ENCODE assay signal across 13 cellular contexts in genomic region chr4:146049802-146050201, GRCh38.
DNase-seq lines count a peak whose midpoint lies in the region; ATAC-seq and TF ChIP-seq lines count a peak whose summit lies in the region.
"Had no signal": no experiment of that assay in that cellular context is flagged by ENCODE, and none has a peak within 500 bp of the region (broad histone marks: within the 10 kb centered on the region; RNA-seq: fewer than 3 reads in every experiment).

No MANE protein-coding gene starts in this region.

- H4K20me1 ChIP-seq in SU-DHL-6 (ENCODE audit: low read depth, low read length) (no peaks in the 10 kb centered on the region), PC-9 (ENCODE audit: insufficient read depth) (no peaks in the 10 kb centered on the region)

- H3K9me3 Mint-ChIP-seq in CD8-positive, alpha-beta memory T cell = peaks cover 0 to 3% (median 2%) of the 10 kb centered on the region in 5 donors

- H3K27ac Mint-ChIP-seq in CD8-positive, alpha-beta memory T cell = no peak overlapping the region

- intact Hi-C loops in PC-9 (cut with micrococcal nuclease; ENCODE audit: unreplicated experiment) = no loop called here

- H3K9ac ChIP-seq in SU-DHL-6 (ENCODE audit: low read length) = peak overlapping the region; percentile 38; the same call in 1 of the 2 replicates

- H3K27me3 Mint-ChIP-seq in CD8-positive, alpha-beta memory T cell = peaks cover 11 to 45% of the 10 kb centered on the region in 2 donors

- H3K9me3 ChIP-seq in SU-DHL-6 (ENCODE audit: insufficient read depth, low read length) = peaks cover 10% of the 10 kb centered on the region; the same call in 1 of the 2 replicates
- no peaks in the 10 kb centered on the region for H3K9me3 ChIP-seq in effector memory CD4-positive, alpha-beta T cell (ENCODE audit: control insufficient read depth, low read length)
- H3K9me3 ChIP-seq in CD8-positive, alpha-beta memory T cell (ENCODE audit: low read length) = no peaks in the 10 kb centered on the region
- H3K9me3 ChIP-seq in PC-9 (ENCODE audit: insufficient read depth, low read depth) = no peaks in the 10 kb centered on the region

- H3K4me2 ChIP-seq in SU-DHL-6 (ENCODE audit: low read depth, low read length, poor library complexity, severe bottlenecking) = peak overlapping the region; percentile 51
- no peak overlapping the region for H3K4me2 ChIP-seq in PC-9

- H3K36me3 Mint-ChIP-seq in CD8-positive, alpha-beta memory T cell = peaks cover 0 to 4% (median 0%) of the 10 kb centered on the region in 3 donors

- H3K36me3 ChIP-seq in SU-DHL-6 (ENCODE audit: low read length) = peaks cover 23% of the 10 kb centered on the region
- H3K36me3 ChIP-seq in effector memory CD4-positive, alpha-beta T cell (ENCODE audit: control insufficient read depth, insufficient read depth, low read length) = no peaks in the 10 kb centered on the region
- H3K36me3 ChIP-seq in CD8-positive, alpha-beta memory T cell (ENCODE audit: insufficient read depth, low read length) = no peaks in the 10 kb centered on the region
- no peaks in the 10 kb centered on the region for H3K36me3 ChIP-seq in PC-9 (ENCODE audit: low read depth)
- H3K36me3 ChIP-seq: heart left ventricle had no signal

- H3K9me2 ChIP-seq in SU-DHL-6 (replicated peaks; ENCODE audit: insufficient read depth, low read length) (no peaks in the 10 kb centered on the region), PC-9 (ENCODE audit: insufficient read depth) (no peaks in the 10 kb centered on the region)

- H3K79me2 ChIP-seq in SU-DHL-6 (ENCODE audit: insufficient read depth, low read length) = no peaks in the 10 kb centered on the region
- no peaks in the 10 kb centered on the region for H3K79me2 ChIP-seq in PC-9 (ENCODE audit: low read depth)

- no TSS peak for BruUV-seq in PC-9 (replicated peaks; lab: Mats Ljungman, UMichigan)

- H3K4me1 ChIP-seq in effector memory CD4-positive, alpha-beta T cell (ENCODE audit: control insufficient read depth, insufficient read depth, low read length, poor library complexity, severe bottlenecking) = no peaks in the 10 kb centered on the region
- no peaks in the 10 kb centered on the region for H3K4me1 ChIP-seq in CD8-positive, alpha-beta memory T cell (ENCODE audit: insufficient read depth, low read length)
- H3K4me1 ChIP-seq in PC-9 (replicated peaks; ENCODE audit: insufficient read depth) = 0 out of 2 replicates have a peak, but pooled peaks cover 4% of the 10 kb centered on the region
- H3K4me1 ChIP-seq: heart left ventricle had no signal

- ATAC-seq in GM18858 (IDR thresholded peaks at IDR 0.05; ENCODE audit: unreplicated experiment) = peak; percentile 86
- peak; percentile 93 for ATAC-seq in GM21576 (IDR thresholded peaks at IDR 0.05; ENCODE audit: unreplicated experiment)
- peak; percentile 93 for ATAC-seq in HG03159 (IDR thresholded peaks at IDR 0.05; ENCODE audit: unreplicated experiment)
- ATAC-seq: heart left ventricle had no signal

- POLR2A ChIA-PET in CD8-positive, alpha-beta memory T cell (lab: Charles Lee) = no interaction called here
- POLR2A ChIA-PET in PC-9 (lab: Charles Lee; ENCODE audit: unreplicated experiment) = no interaction called here

- H3K4me3 Mint-ChIP-seq in CD8-positive, alpha-beta memory T cell = no peak overlapping the region

- H3K4me1 Mint-ChIP-seq in CD8-positive, alpha-beta memory T cell = no peaks in the 10 kb centered on the region

- peak overlapping the region; percentile 96 for H3K27ac ChIP-seq in SU-DHL-6 (ENCODE audit: low read depth, low read length)
- no peak overlapping the region for H3K27ac ChIP-seq in effector memory CD4-positive, alpha-beta T cell (ENCODE audit: insufficient read depth, low read length, poor library complexity, severe bottlenecking)
- H3K27ac ChIP-seq in CD8-positive, alpha-beta memory T cell (ENCODE audit: low read depth, low read length) = no peak overlapping the region
- no peak overlapping the region for H3K27ac ChIP-seq in PC-9
- H3K27ac ChIP-seq: heart left ventricle had no signal

- H3K4me3 ChIP-seq in SU-DHL-6 (ENCODE audit: insufficient read depth, low read length, poor library complexity, severe bottlenecking) (peak overlapping the region; percentile 24), PC-9 (no peak overlapping the region)
- H3K4me3 ChIP-seq in effector memory CD4-positive, alpha-beta T cell (ENCODE audit: insufficient read depth, low read depth, low read length, poor library complexity, severe bottlenecking) = no peak overlapping the region
- H3K4me3 ChIP-seq in CD8-positive, alpha-beta memory T cell (ENCODE audit: low read length) = no peak overlapping the region
- H3K4me3 ChIP-seq: heart left ventricle had no signal

- H3K27me3 ChIP-seq in SU-DHL-6 (ENCODE audit: low read length) (no peaks in the 10 kb centered on the region), PC-9 (ENCODE audit: insufficient read depth, low read depth) (no peaks in the 10 kb centered on the region)
- H3K27me3 ChIP-seq in effector memory CD4-positive, alpha-beta T cell (replicated peaks; ENCODE audit: control insufficient read depth, insufficient read depth, low read length, poor library complexity, severe bottlenecking) = no peaks in the 10 kb centered on the region
- H3K27me3 ChIP-seq in CD8-positive, alpha-beta memory T cell (ENCODE audit: insufficient read depth, low read length, poor library complexity, severe bottlenecking) = no peaks in the 10 kb centered on the region
- H3K27me3 ChIP-seq: heart left ventricle had no signal

- H3F3A ChIP-seq in SU-DHL-6 (ENCODE audit: insufficient read depth) (peaks cover 27% of the 10 kb centered on the region), PC-9 (ENCODE audit: insufficient read depth, low read depth) (no peaks in the 10 kb centered on the region)

- no peak overlapping the region for H2AFZ ChIP-seq in SU-DHL-6 (ENCODE audit: low read depth, low read length, severe bottlenecking)
- H2AFZ ChIP-seq in PC-9 = no peak overlapping the region

- CTCF ChIA-PET in CD8-positive, alpha-beta memory T cell (lab: Charles Lee) = no interaction called here
- CTCF ChIA-PET in PC-9 (lab: Charles Lee) = interaction anchor here (0.6 kb wide), 1 partner anchor 45 kb away, joined by 3 read pairs; no protein-coding TSS in a partner anchor

- DNase-seq in effector memory CD4-positive, alpha-beta T cell = no peak
- DNase-seq in SW 1271 (lab: John Stamatoyannopoulos, UW) = no peak
- no peak for DNase-seq in CD8-positive, alpha-beta memory T cell
- no peak for DNase-seq in PC-9
- DNase-seq: activated CD4-positive, CD25-positive, alpha-beta regulatory T cell; activated naive CD4-positive, alpha-beta T cell; heart left ventricle; midbrain; stimulated activated CD8-positive, alpha-beta memory T cell treated with anti-CD3 and anti-CD28 coated beads, Interleukin-4, amount 100 ng/mL, for 48 hours had no signal

- no peak for TF ChIP-seq CTCF in SU-DHL-6 (IDR thresholded peaks at IDR 0.05; ENCODE audit: insufficient read depth, low read length, poor library complexity, severe bottlenecking)
- TF ChIP-seq CTCF in PC-9 (conservative IDR thresholded peaks at IDR 0.05) = no peak
